Comparison of ENCODE assay signal across 1 cellular context in genomic region chr10:34762156-34762555, GRCh38.
TF ChIP-seq lines count a peak whose summit lies in the region.

No MANE protein-coding gene starts in this region.

TF ChIP-seq in GM23338, 12 proteins besides CTCF, POLR2A, EP300 and RAD21 (continued from another document):
- TF ChIP-seq ZNF462 (CRISPR knock-in tag; IDR thresholded peaks at IDR 0.05) (no peak), ZNF331 (CRISPR knock-in tag; IDR thresholded peaks at IDR 0.05; ENCODE audit: low read depth) (no peak), ETS1 (IDR thresholded peaks at IDR 0.05) (no peak), JUNB (IDR thresholded peaks at IDR 0.05; ENCODE audit: unreplicated experiment) (no peak)
